In the genomic region with DNA sequence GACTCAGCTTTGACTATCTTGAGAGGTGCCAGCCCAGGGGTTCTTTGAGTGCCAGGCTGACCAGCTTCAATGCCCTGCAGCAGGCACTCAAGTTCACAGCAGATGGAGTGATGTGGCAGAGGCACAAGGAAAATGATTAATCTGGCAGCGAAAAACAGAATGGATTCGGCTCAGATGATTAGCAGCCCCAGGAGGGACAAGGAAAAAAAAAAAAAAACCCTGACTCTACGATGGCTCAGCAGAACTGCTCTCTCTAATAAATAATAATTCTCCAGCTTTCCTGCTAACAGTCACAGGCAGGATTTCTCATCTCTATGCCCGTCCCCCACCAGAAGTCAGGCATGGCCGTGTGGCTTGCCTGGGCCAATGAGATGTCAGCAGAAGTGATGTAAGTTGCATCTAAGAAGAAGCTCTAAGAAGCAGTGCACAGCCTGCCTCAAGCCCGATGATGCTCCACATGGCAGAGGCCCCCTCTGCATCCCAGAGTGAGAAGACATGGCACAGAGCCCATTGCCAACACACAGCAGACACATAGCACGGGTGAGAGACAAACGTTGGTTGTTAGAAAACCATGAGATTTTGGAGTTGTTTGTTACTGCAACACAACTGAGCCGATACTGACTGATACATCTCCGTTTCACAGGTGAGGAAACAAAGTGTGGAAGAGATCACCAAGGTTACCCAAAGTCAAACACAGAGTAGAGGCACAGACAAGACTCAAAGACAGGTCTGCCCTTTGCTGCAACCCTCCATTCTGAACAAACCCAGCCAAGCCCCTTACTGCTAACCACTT, we compare ENCODE assay signal across 1 cellular context.
A peak's percentile ranks its signal among the peaks of the same experiment; 100 is the strongest.
TF ChIP-seq lines count a peak whose summit lies in the region.

No MANE protein-coding gene starts in this region.

TF ChIP-seq in IMR-90, 13 proteins besides CTCF, POLR2A, EP300 and RAD21 (continued from another document):
- TF ChIP-seq, protein P1, sequence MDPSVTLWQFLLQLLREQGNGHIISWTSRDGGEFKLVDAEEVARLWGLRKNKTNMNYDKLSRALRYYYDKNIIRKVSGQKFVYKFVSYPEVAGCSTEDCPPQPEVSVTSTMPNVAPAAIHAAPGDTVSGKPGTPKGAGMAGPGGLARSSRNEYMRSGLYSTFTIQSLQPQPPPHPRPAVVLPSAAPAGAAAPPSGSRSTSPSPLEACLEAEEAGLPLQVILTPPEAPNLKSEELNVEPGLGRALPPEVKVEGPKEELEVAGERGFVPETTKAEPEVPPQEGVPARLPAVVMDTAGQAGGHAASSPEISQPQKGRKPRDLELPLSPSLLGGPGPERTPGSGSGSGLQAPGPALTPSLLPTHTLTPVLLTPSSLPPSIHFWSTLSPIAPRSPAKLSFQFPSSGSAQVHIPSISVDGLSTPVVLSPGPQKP (IDR thresholded peaks at IDR 0.05; ENCODE audit: borderline replicate concordance, low read depth, low read length) = no peak
- TF ChIP-seq RFX5 (IDR thresholded peaks at IDR 0.05; ENCODE audit: low read depth, low read length) = peak; percentile 44; the same call in 1 of the 2 replicates
